9 cellular contexts compared by ENCODE assay signal in the genomic region with DNA sequence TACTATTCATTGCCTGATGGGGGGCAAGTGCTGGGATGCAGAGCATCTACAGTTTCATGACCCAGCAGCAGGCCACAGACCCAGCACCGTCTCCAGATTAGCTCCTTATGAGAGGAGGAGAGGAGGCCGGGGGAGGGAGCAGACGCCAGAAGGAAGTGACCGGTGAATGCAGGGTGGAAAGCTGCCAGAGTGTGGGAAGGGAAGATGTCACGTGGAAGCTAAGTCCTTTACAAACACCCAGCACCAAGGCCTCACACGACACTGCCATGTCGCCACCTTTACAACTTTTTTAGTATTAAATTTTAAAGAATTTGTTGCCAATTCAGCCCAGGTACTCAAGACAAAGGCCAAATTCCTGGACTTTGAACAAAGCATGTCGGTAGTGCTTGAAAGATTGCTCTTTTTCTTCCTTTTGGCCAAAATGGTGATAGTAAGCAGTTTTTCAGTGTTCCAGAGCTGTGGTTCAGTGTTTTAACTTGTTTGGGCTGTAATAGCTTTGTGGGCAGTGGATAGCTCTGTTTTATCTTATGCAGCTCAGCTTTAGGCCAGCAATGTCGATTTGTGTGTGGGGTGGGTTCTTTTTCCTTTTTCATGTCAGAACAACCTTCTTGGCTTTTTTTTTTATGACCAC. TPM values are rescaled to one million over a fixed set of nuclear protein-coding genes. Genes with fewer than 3 reads are reported as not detected.
A peak's percentile ranks its signal among the peaks of the same experiment; 100 is the strongest.
DNase-seq lines count a peak whose midpoint lies in the region; ATAC-seq and TF ChIP-seq lines count a peak whose summit lies in the region.
"Had no signal": no experiment of that assay in that cellular context is flagged by ENCODE, and none has a peak within 500 bp of the region (broad histone marks: within the 10 kb centered on the region; RNA-seq: fewer than 3 reads in every experiment).

No MANE protein-coding gene starts in this region.

- POLR2A ChIA-PET in naive thymus-derived CD4-positive, alpha-beta T cell (lab: Charles Lee) = interaction anchor here (0.9 to 1.4 kb wide), 2 partner anchors 9 to 14 kb away, joined by 4 to 5 read pairs; no protein-coding TSS in a partner anchor
- POLR2A ChIA-PET in activated CD8-positive, alpha-beta T cell treated with anti-CD3 and anti-CD28 coated beads for 36 hours (lab: Charles Lee) = interaction anchor here (1.0 to 2.3 kb wide), 4 partner anchors 8 to 115 kb away, joined by 3 to 8 read pairs (median 5); no protein-coding TSS in a partner anchor

- H3K27ac Mint-ChIP-seq in naive thymus-derived CD4-positive, alpha-beta T cell = peak overlapping the region in 1 of 9 donors; percentile 65
- H3K27ac Mint-ChIP-seq in activated CD8-positive, alpha-beta T cell treated with anti-CD3 and anti-CD28 coated beads for 36 hours = no peak overlapping the region

- no peak overlapping the region for H3K4me3 Mint-ChIP-seq in naive thymus-derived CD4-positive, alpha-beta T cell
- no peak overlapping the region for H3K4me3 Mint-ChIP-seq in activated CD8-positive, alpha-beta T cell treated with anti-CD3 and anti-CD28 coated beads for 36 hours

- CTCF ChIA-PET in naive thymus-derived CD4-positive, alpha-beta T cell (lab: Charles Lee) = interaction anchor here (1.0 to 1.3 kb wide), 3 partner anchors 26 to 134 kb away, joined by 3 to 4 read pairs (median 4); no protein-coding TSS in a partner anchor
- CTCF ChIA-PET in activated CD8-positive, alpha-beta T cell treated with anti-CD3 and anti-CD28 coated beads for 36 hours (lab: Charles Lee) = interaction anchor here (1.2 to 2.7 kb wide), 10 partner anchors 9 to 115 kb away, joined by 3 to 11 read pairs (median 4); no protein-coding TSS in a partner anchor

- peaks cover 3 to 34% (median 16%) of the 10 kb centered on the region in 7 donors for H3K4me1 Mint-ChIP-seq in naive thymus-derived CD4-positive, alpha-beta T cell
- peaks cover 18% of the 10 kb centered on the region for H3K4me1 Mint-ChIP-seq in activated CD8-positive, alpha-beta T cell treated with anti-CD3 and anti-CD28 coated beads for 36 hours (ENCODE audit: low read depth)

- H3K9me3 ChIP-seq in left ventricle myocardium inferior (replicated peaks) = no peaks in the 10 kb centered on the region
- no peaks in the 10 kb centered on the region for H3K9me3 ChIP-seq in naive thymus-derived CD4-positive, alpha-beta T cell (ENCODE audit: control insufficient read depth in 2 of 3, low read length in 3 of 3)

- DNase-seq in Daoy (ENCODE audit: low read depth) (peak; percentile 59), anterior cingulate cortex (lab: John Stamatoyannopoulos, UW) (peak in 48 of 58 donors; percentile 17 to 82 (median 51)), left ventricle myocardium inferior (peak; percentile 86), renal cortical epithelial cell (ENCODE audit: low read depth) (peak; percentile 47), HPDE6-E6E7 (ENCODE audit: extremely low spot score) (no peak)
- no peak for DNase-seq in naive thymus-derived CD4-positive, alpha-beta T cell
- no peak for DNase-seq in activated CD8-positive, alpha-beta T cell treated with anti-CD3 and anti-CD28 coated beads for 36 hours
- DNase-seq: NCI-H1092 had no signal

- H3K9me3 Mint-ChIP-seq in naive thymus-derived CD4-positive, alpha-beta T cell = no peaks in the 10 kb centered on the region
- no peaks in the 10 kb centered on the region for H3K9me3 Mint-ChIP-seq in activated CD8-positive, alpha-beta T cell treated with anti-CD3 and anti-CD28 coated beads for 36 hours

- H3K36me3 ChIP-seq in left ventricle myocardium inferior = peaks cover 18% of the 10 kb centered on the region
- H3K36me3 ChIP-seq in naive thymus-derived CD4-positive, alpha-beta T cell (ENCODE audit: control insufficient read depth in 2 of 3, insufficient read depth in 3 of 3, low read length in 3 of 3) = peaks cover 0 to 8% (median 3%) of the 10 kb centered on the region in 3 experiments

- H3K27ac ChIP-seq in left ventricle myocardium inferior (replicated peaks) = peak overlapping the region; percentile 82
- H3K27ac ChIP-seq in naive thymus-derived CD4-positive, alpha-beta T cell (ENCODE audit: low read depth, low read length) = no peak overlapping the region

- intact Hi-C loops in left ventricle myocardium inferior (cut with micrococcal nuclease) = no loop called here
- intact Hi-C loops in naive thymus-derived CD4-positive, alpha-beta T cell (cut with micrococcal nuclease) = loop anchor here in 1 of 2 donors (2.0 kb wide), 1 partner anchor 14 kb away; no protein-coding TSS in a partner anchor
- intact Hi-C loops in activated CD8-positive, alpha-beta T cell treated with anti-CD3 and anti-CD28 coated beads for 36 hours (cut with micrococcal nuclease) = no loop called here

- peaks cover 100% of the 10 kb centered on the region for H3K4me1 ChIP-seq in left ventricle myocardium inferior
- H3K4me1 ChIP-seq in naive thymus-derived CD4-positive, alpha-beta T cell (ENCODE audit: control insufficient read depth in 2 of 2, insufficient read depth in 2 of 2, low read length in 2 of 2) = peaks cover 0 to 8% of the 10 kb centered on the region in 2 donors

- TF ChIP-seq CTCF in left ventricle myocardium inferior (IDR thresholded peaks at IDR 0.05; ENCODE audit: borderline replicate concordance) = no peak
- no peak for TF ChIP-seq CTCF in activated CD8-positive, alpha-beta T cell treated with anti-CD3 and anti-CD28 coated beads for 36 hours (IDR thresholded peaks at IDR 0.05)

- H3K36me3 Mint-ChIP-seq in naive thymus-derived CD4-positive, alpha-beta T cell = peaks cover 0 to 30% (median 14%) of the 10 kb centered on the region in 5 donors
- no peaks in the 10 kb centered on the region for H3K36me3 Mint-ChIP-seq in activated CD8-positive, alpha-beta T cell treated with anti-CD3 and anti-CD28 coated beads for 36 hours (ENCODE audit: low read depth)

- no peaks in the 10 kb centered on the region for H3K27me3 ChIP-seq in left ventricle myocardium inferior (ENCODE audit: low read depth)
- no peaks in the 10 kb centered on the region for H3K27me3 ChIP-seq in naive thymus-derived CD4-positive, alpha-beta T cell (ENCODE audit: control insufficient read depth in 2 of 2, insufficient read depth in 2 of 2, low read length in 2 of 2)

- ATAC-seq in naive thymus-derived CD4-positive, alpha-beta T cell = no peak
- no peak for ATAC-seq in activated CD8-positive, alpha-beta T cell treated with anti-CD3 and anti-CD28 coated beads for 36 hours
- no peak for ATAC-seq in HG02571 (IDR thresholded peaks at IDR 0.05; ENCODE audit: unreplicated experiment)

- H3K27me3 Mint-ChIP-seq in naive thymus-derived CD4-positive, alpha-beta T cell = no peaks in the 10 kb centered on the region
- no peaks in the 10 kb centered on the region for H3K27me3 Mint-ChIP-seq in activated CD8-positive, alpha-beta T cell treated with anti-CD3 and anti-CD28 coated beads for 36 hours

- peak overlapping the region; percentile 18 for H3K4me3 ChIP-seq in left ventricle myocardium inferior
- H3K4me3 ChIP-seq in naive thymus-derived CD4-positive, alpha-beta T cell (ENCODE audit: low read length) = no peak overlapping the region

RNA-seq across cellular contexts. Expression of a gene that starts 58.2 kb away (rescaled TPM):
- total RNA-seq in Daoy (2014; rRNA removed; shearing (Covaris generic)) = 45.6 and 55.6 TPM in 2 replicates
- total RNA-seq in left ventricle myocardium inferior (116 TPM), renal cortical epithelial cell (213 and 340 TPM in 2 replicates)
- 10 to 100 TPM; 25.0 to 58.3 (median 35.8) TPM for total RNA-seq in naive thymus-derived CD4-positive, alpha-beta T cell
- polyA plus RNA-seq in naive thymus-derived CD4-positive, alpha-beta T cell = 10 to 100 TPM; 56.3 to 70.5 TPM
- 10 to 100 TPM; 20.4 to 21.2 TPM for total RNA-seq in activated CD8-positive, alpha-beta T cell treated with anti-CD3 and anti-CD28 coated beads for 36 hours

Comparison
In these comparisons a context has a peak if more than half of its experiments do, and no peak if none do; other contexts are left out.
1. DNase-seq: peak in Daoy (single experiment), anterior cingulate cortex (48 of 58), left ventricle myocardium inferior (single experiment) and renal cortical epithelial cell (single experiment); none in HPDE6-E6E7 (single experiment), naive thymus-derived CD4-positive, alpha-beta T cell (0 of 9) and activated CD8-positive, alpha-beta T cell treated with anti-CD3 and anti-CD28 coated beads for 36 hours (single experiment).